In the genomic region with DNA sequence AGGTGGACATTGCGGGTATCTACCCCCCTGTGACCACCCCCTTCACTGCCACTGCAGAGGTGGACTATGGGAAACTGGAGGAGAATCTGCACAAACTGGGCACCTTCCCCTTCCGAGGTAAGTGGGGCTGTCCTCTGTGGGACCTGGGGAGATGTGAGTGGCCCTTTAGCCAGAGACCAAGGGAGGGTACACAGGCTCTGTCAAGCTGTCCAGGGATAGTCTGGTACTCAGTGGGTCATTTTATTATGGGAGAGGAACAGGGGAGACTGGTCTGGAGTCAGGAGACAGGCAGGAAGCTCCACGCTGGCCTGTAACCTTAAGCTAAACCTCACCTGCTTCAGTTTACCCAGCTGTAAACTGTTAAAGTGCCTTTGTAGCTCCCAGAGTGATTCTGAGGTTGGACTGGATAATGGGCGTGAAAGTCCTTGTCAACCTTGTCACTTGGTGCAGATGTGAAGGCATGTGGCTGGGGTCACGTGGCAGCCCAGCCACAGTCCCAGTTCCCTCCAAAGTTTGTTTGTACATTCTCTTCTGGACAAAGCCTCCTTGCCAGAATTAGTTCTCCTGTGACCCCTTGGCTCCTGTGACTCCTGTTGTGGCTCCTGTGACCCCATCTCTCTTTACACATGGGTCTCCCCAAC, we compare ENCODE assay signal across 2 cellular contexts.
TF ChIP-seq lines count a peak whose summit lies in the region.

No MANE protein-coding gene starts in this region.

TF ChIP-seq in GM12878, 131 proteins besides CTCF, POLR2A, EP300 and RAD21:
- TF ChIP-seq RAD51 (IDR thresholded peaks at IDR 0.05) (peak; percentile 61; the same call in 1 of the 2 replicates), SPI1 (IDR thresholded peaks at IDR 0.05; ENCODE audit: borderline replicate concordance, insufficient read depth, low read depth, low read length) (no peak), RCOR1 (conservative IDR thresholded peaks at IDR 0.05; ENCODE audit: low read depth, low read length) (no peak)
- TF ChIP-seq, protein P1, sequence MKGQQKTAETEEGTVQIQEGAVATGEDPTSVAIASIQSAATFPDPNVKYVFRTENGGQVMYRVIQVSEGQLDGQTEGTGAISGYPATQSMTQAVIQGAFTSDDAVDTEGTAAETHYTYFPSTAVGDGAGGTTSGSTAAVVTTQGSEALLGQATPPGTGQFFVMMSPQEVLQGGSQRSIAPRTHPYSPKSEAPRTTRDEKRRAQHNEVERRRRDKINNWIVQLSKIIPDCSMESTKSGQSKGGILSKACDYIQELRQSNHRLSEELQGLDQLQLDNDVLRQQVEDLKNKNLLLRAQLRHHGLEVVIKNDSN (IDR thresholded peaks at IDR 0.05; ENCODE audit: borderline replicate concordance, extremely low read length, insufficient read depth, low read depth, low read length): peak; percentile 26

TF ChIP-seq in WTC11, 78 proteins besides CTCF, POLR2A, EP300 and RAD21:
- TF ChIP-seq, protein P2, sequence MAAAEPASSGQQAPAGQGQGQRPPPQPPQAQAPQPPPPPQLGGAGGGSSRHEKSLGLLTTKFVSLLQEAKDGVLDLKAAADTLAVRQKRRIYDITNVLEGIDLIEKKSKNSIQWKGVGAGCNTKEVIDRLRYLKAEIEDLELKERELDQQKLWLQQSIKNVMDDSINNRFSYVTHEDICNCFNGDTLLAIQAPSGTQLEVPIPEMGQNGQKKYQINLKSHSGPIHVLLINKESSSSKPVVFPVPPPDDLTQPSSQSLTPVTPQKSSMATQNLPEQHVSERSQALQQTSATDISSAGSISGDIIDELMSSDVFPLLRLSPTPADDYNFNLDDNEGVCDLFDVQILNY (CRISPR knock-in tag; IDR thresholded peaks at IDR 0.05): no peak
- TF ChIP-seq ZNF671 (CRISPR knock-in tag; IDR thresholded peaks at IDR 0.05) (no peak), ZBTB21 (CRISPR knock-in tag; IDR thresholded peaks at IDR 0.05; ENCODE audit: borderline replicate concordance) (no peak), ZNF121 (CRISPR knock-in tag; IDR thresholded peaks at IDR 0.05) (no peak), ZNF423 (CRISPR knock-in tag; IDR thresholded peaks at IDR 0.05) (no peak), FOXK1 (CRISPR knock-in tag; IDR thresholded peaks at IDR 0.05) (no peak), CBFB (CRISPR knock-in tag; IDR thresholded peaks at IDR 0.05; ENCODE audit: low read depth) (no peak), MXD4 (CRISPR knock-in tag; IDR thresholded peaks at IDR 0.05; ENCODE audit: borderline replicate concordance) (no peak)
- TF ChIP-seq, protein P3, sequence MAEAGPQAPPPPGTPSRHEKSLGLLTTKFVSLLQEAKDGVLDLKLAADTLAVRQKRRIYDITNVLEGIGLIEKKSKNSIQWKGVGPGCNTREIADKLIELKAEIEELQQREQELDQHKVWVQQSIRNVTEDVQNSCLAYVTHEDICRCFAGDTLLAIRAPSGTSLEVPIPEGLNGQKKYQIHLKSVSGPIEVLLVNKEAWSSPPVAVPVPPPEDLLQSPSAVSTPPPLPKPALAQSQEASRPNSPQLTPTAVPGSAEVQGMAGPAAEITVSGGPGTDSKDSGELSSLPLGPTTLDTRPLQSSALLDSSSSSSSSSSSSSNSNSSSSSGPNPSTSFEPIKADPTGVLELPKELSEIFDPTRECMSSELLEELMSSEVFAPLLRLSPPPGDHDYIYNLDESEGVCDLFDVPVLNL (CRISPR knock-in tag; IDR thresholded peaks at IDR 0.05; ENCODE audit: borderline replicate concordance, low read depth): no peak
- TF ChIP-seq, protein P4, sequence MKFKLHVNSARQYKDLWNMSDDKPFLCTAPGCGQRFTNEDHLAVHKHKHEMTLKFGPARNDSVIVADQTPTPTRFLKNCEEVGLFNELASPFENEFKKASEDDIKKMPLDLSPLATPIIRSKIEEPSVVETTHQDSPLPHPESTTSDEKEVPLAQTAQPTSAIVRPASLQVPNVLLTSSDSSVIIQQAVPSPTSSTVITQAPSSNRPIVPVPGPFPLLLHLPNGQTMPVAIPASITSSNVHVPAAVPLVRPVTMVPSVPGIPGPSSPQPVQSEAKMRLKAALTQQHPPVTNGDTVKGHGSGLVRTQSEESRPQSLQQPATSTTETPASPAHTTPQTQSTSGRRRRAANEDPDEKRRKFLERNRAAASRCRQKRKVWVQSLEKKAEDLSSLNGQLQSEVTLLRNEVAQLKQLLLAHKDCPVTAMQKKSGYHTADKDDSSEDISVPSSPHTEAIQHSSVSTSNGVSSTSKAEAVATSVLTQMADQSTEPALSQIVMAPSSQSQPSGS (CRISPR knock-in tag; IDR thresholded peaks at IDR 0.05; ENCODE audit: borderline replicate concordance, low read depth): no peak
- TF ChIP-seq, protein P5, sequence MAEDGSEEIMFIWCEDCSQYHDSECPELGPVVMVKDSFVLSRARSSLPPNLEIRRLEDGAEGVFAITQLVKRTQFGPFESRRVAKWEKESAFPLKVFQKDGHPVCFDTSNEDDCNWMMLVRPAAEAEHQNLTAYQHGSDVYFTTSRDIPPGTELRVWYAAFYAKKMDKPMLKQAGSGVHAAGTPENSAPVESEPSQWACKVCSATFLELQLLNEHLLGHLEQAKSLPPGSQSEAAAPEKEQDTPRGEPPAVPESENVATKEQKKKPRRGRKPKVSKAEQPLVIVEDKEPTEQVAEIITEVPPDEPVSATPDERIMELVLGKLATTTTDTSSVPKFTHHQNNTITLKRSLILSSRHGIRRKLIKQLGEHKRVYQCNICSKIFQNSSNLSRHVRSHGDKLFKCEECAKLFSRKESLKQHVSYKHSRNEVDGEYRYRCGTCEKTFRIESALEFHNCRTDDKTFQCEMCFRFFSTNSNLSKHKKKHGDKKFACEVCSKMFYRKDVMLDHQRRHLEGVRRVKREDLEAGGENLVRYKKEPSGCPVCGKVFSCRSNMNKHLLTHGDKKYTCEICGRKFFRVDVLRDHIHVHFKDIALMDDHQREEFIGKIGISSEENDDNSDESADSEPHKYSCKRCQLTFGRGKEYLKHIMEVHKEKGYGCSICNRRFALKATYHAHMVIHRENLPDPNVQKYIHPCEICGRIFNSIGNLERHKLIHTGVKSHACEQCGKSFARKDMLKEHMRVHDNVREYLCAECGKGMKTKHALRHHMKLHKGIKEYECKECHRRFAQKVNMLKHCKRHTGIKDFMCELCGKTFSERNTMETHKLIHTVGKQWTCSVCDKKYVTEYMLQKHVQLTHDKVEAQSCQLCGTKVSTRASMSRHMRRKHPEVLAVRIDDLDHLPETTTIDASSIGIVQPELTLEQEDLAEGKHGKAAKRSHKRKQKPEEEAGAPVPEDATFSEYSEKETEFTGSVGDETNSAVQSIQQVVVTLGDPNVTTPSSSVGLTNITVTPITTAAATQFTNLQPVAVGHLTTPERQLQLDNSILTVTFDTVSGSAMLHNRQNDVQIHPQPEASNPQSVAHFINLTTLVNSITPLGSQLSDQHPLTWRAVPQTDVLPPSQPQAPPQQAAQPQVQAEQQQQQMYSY (CRISPR knock-in tag; IDR thresholded peaks at IDR 0.05): no peak
- TF ChIP-seq, protein P6, sequence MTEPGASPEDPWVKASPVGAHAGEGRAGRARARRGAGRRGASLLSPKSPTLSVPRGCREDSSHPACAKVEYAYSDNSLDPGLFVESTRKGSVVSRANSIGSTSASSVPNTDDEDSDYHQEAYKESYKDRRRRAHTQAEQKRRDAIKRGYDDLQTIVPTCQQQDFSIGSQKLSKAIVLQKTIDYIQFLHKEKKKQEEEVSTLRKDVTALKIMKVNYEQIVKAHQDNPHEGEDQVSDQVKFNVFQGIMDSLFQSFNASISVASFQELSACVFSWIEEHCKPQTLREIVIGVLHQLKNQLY (CRISPR knock-in tag; IDR thresholded peaks at IDR 0.05): no peak
TF ChIP-seq in WTC11: peak in this region for 0.
